8 cellular contexts compared by ENCODE assay signal in genomic region chr17:1485311-1485747, GRCh38. TPM values are rescaled to one million over a fixed set of nuclear protein-coding genes. Genes with fewer than 3 reads are reported as not detected.
DNase-seq lines count a peak whose midpoint lies in the region; ATAC-seq and TF ChIP-seq lines count a peak whose summit lies in the region.

No MANE protein-coding gene starts in this region.

- H3K4me1 ChIP-seq in parathyroid adenoma = peaks cover 7% of the 10 kb centered on the region

- no peaks in the 10 kb centered on the region for H3K79me2 ChIP-seq in parathyroid adenoma

- H3K9ac ChIP-seq in parathyroid adenoma = peak overlapping the region; percentile 46

- peak; percentile 67 for DNase-seq in DMS53 (lab: John Stamatoyannopoulos, UW)
- DNase-seq in DMS53 treated with DMSO at 0.1 percent for 48 hours (lab: John Stamatoyannopoulos, UW; ENCODE audit: unreplicated experiment) = no peak
- peak; percentile 38 for DNase-seq in activated CD4-positive, alpha-beta T cell treated with anti-CD3 and anti-CD28 coated beads for 48 hours
- no peak for DNase-seq in fibroblast of the aortic adventitia (ENCODE audit: low read depth)
- no peak for DNase-seq in putamen (ENCODE audit: low spot score)
- no peak for DNase-seq in stimulated activated CD4-positive, alpha-beta T cell treated with anti-CD3 and anti-CD28 coated beads, Interleukin-4, amount 100 ng/mL, for 24 hours

- TF ChIP-seq CTCF in fibroblast of the aortic adventitia (IDR thresholded peaks at IDR 0.05; ENCODE audit: insufficient read depth, low read length) = no peak
- no peak for TF ChIP-seq CTCF in parathyroid adenoma (IDR thresholded peaks at IDR 0.05)

- no peaks in the 10 kb centered on the region for H3K36me3 ChIP-seq in parathyroid adenoma (ENCODE audit: control insufficient read depth, insufficient read depth, low read length)

- H3K4me2 ChIP-seq in parathyroid adenoma (ENCODE audit: low read length) = peak overlapping the region; percentile 91

- H2AFZ ChIP-seq in parathyroid adenoma = peak overlapping the region; percentile 83

- ATAC-seq in HG03378 (IDR thresholded peaks at IDR 0.05; ENCODE audit: unreplicated experiment) = peak; percentile 16

- H3K27me3 ChIP-seq in parathyroid adenoma (ENCODE audit: control insufficient read depth, insufficient read depth, low read length) = no peaks in the 10 kb centered on the region

- H3K27ac ChIP-seq in parathyroid adenoma = peak overlapping the region; percentile 57

- H3K4me3 ChIP-seq in fibroblast of the aortic adventitia (ENCODE audit: low read depth, low read length) (peak overlapping the region; percentile 76), parathyroid adenoma (ENCODE audit: low read depth, low read length) (peak overlapping the region; percentile 59)

- H3K9me3 ChIP-seq in parathyroid adenoma (ENCODE audit: control insufficient read depth, low read length) = no peaks in the 10 kb centered on the region

RNA-seq across cellular contexts. Expression of gene MYO1C, which starts 7.2 kb away (rescaled TPM):
- total RNA-seq in fibroblast of the aortic adventitia (ENCODE audit: low replicate concordance) = 127 and 139 TPM in 2 replicates

RNA-seq across cellular contexts. Expression of gene CRK, which starts 29.3 kb away (rescaled TPM):
- total RNA-seq in fibroblast of the aortic adventitia (ENCODE audit: low replicate concordance) = 70.0 and 106 TPM in 2 replicates

RNA-seq across cellular contexts. Expression of gene INPP5K, which starts 31.1 kb away (rescaled TPM):
- 13.2 and 27.3 TPM in 2 replicates for total RNA-seq in fibroblast of the aortic adventitia (ENCODE audit: low replicate concordance)

Comparison
In these comparisons a context has a peak if more than half of its experiments do, and no peak if none do; other contexts are left out.
1. DNase-seq: peak in DMS53 (single experiment) and activated CD4-positive, alpha-beta T cell treated with anti-CD3 and anti-CD28 coated beads for 48 hours (single experiment); none in DMS53 treated with DMSO at 0.1 percent for 48 hours (single experiment), fibroblast of the aortic adventitia (single experiment), putamen (single experiment) and stimulated activated CD4-positive, alpha-beta T cell treated with anti-CD3 and anti-CD28 coated beads, Interleukin-4, amount 100 ng/mL, for 24 hours (single experiment).